24 cellular contexts compared by ENCODE assay signal in the genomic region with DNA sequence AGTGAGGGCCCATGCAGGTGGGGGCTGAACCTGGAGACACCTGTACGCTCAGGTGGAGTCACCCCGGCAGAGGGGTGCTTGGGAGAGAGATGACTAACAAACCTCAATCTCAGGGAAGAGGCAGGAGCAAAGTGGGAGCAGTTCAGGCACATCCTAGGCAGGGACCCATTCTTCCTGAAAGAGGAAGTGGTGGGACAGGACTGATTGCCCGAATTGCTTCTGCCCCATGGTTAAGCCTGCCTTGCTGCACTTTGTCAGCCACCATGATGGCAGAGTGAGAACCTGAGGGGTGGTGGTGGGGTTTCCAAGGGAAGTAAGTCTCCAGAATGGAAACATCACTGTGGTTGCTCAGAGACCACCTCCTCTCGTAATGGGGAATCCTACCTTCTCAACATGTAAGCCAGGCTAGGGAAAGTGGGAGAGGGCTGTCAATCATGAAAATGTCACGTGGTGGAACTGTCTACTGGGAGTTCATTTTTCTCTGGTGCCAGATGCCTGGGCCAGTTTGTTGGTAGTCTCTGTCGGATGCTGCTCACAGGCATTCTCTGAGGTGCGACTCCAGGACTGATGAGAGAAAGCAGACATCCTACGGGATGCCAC.
"Had no signal": no experiment of that assay in that cellular context is flagged by ENCODE, and none has a peak within 500 bp of the region (broad histone marks: within the 10 kb centered on the region; RNA-seq: fewer than 3 reads in every experiment).

No MANE protein-coding gene starts in this region.

- H3K9me3 ChIP-seq: left ventricle myocardium inferior, pancreas, psoas muscle, testis, transverse colon had no signal

- H3K27me3 ChIP-seq: hepatocyte, pancreas, testis had no signal

- H3K9me3 Mint-ChIP-seq: nephron; T-helper 2 cell treated with Interferon-gamma antibody and Interleukin-4, amounts not matched to agents 5 μg/mL and 100 μg/mL, for 36 hours had no signal

- H3K4me2 ChIP-seq: hepatocyte had no signal

- H3K27ac ChIP-seq: gastroesophageal sphincter, hepatocyte, left ventricle myocardium inferior, pancreas, psoas muscle, testis, transverse colon had no signal

- H3K36me3 Mint-ChIP-seq: activated naive CD8-positive, alpha-beta T cell had no signal

- DNase-seq: activated CD4-positive, alpha-beta T cell treated with anti-CD3 and anti-CD28 coated beads for 36 hours; activated CD4-positive, CD25-positive, alpha-beta regulatory T cell; activated CD8-positive, alpha-beta T cell treated with anti-CD3 and anti-CD28 coated beads, Interleukin-2, amount 10 ng/mL, durations not matched to agents 7 days and 5 days; activated effector memory CD4-positive, alpha-beta T cell treated with Interleukin-2 at 50 U/mL for 16 hours; activated naive CD4-positive, alpha-beta T cell treated with Interleukin-2 at 50 U/mL for 16 hours; anterior cingulate cortex; dermis blood vessel endothelial cell; effector memory CD4-positive, alpha-beta T cell; islet precursor cell; left ventricle myocardium inferior; pancreas; psoas muscle; stimulated activated CD4-positive, alpha-beta T cell treated with anti-CD3 and anti-CD28 coated beads, Interleukin-15, amount 100 ng/mL, for 24 hours; stimulated activated CD4-positive, alpha-beta T cell treated with anti-CD3 and anti-CD28 coated beads, Interleukin-2, amount 100 ng/mL, for 24 hours; stimulated activated naive CD8-positive, alpha-beta T cell treated with anti-CD3 and anti-CD28 coated beads, Interleukin-15, Interleukin-2, amounts not matched to agents 100 U/mL and 50 U/mL, for 24 hours; T-helper 1 cell; testis; transverse colon had no signal

- H3K4me1 Mint-ChIP-seq: activated CD4-positive, alpha-beta T cell treated with anti-CD3 and anti-CD28 coated beads for 36 hours had no signal

- H3K27ac Mint-ChIP-seq: activated CD4-positive, alpha-beta T cell treated with anti-CD3 and anti-CD28 coated beads for 36 hours; activated CD8-positive, alpha-beta T cell treated with anti-CD3 and anti-CD28 coated beads, Interleukin-2, amount 10 ng/mL, durations not matched to agents 7 days and 5 days; activated naive CD8-positive, alpha-beta T cell; nephron; T-helper 2 cell treated with Interferon-gamma antibody and Interleukin-4, amounts not matched to agents 5 μg/mL and 100 μg/mL, for 36 hours had no signal

- H3K4me3 Mint-ChIP-seq: activated CD4-positive, alpha-beta T cell treated with anti-CD3 and anti-CD28 coated beads for 36 hours; activated CD8-positive, alpha-beta T cell treated with anti-CD3 and anti-CD28 coated beads, Interleukin-2, amount 10 ng/mL, durations not matched to agents 7 days and 5 days; activated naive CD8-positive, alpha-beta T cell; nephron; T-helper 2 cell treated with Interferon-gamma antibody and Interleukin-4, amounts not matched to agents 5 μg/mL and 100 μg/mL, for 36 hours had no signal

- ATAC-seq: activated CD4-positive, alpha-beta T cell treated with anti-CD3 and anti-CD28 coated beads for 36 hours; activated CD8-positive, alpha-beta T cell treated with anti-CD3 and anti-CD28 coated beads, Interleukin-2, amount 10 ng/mL, durations not matched to agents 7 days and 5 days; gastroesophageal sphincter; pancreas; psoas muscle; stimulated activated naive CD8-positive, alpha-beta T cell treated with anti-CD3 and anti-CD28 coated beads, Interleukin-15, Interleukin-2, amounts not matched to agents 100 U/mL and 50 U/mL, for 24 hours had no signal

- H3K4me3 ChIP-seq: gastroesophageal sphincter, hepatocyte, left ventricle myocardium inferior, lung, pancreas, psoas muscle, testis, transverse colon had no signal

- H3K36me3 ChIP-seq: gastroesophageal sphincter, left ventricle myocardium inferior, pancreas, transverse colon had no signal

- H3K4me1 ChIP-seq: gastroesophageal sphincter, pancreas, psoas muscle, testis, transverse colon had no signal

- H3K27me3 Mint-ChIP-seq: activated CD4-positive, alpha-beta T cell treated with anti-CD3 and anti-CD28 coated beads for 36 hours; activated naive CD8-positive, alpha-beta T cell had no signal
